ENCODE assay signal across 9 cellular contexts in genomic region chr3:98778852-98779379, GRCh38. TPM values are rescaled to one million over a fixed set of nuclear protein-coding genes. Genes with fewer than 3 reads are reported as not detected.
DNase-seq lines count a peak whose midpoint lies in the region; ATAC-seq, FAIRE-seq and TF ChIP-seq lines count a peak whose summit lies in the region.
"Had no signal": no experiment of that assay in that cellular context is flagged by ENCODE, and none has a peak within 500 bp of the region (broad histone marks: within the 10 kb centered on the region; RNA-seq: fewer than 3 reads in every experiment).

No MANE protein-coding gene starts in this region.

- in situ Hi-C loops in brain microvascular endothelial cell (cut with HindIII; ENCODE audit: low pct_ligation_motif_present, low sequenced_read_pairs), result loop anchor here (25.0 kb wide), 1 partner anchor 167 kb away; no protein-coding TSS in a partner anchor

- peak; percentile 92 for DNase-seq in A172 (ENCODE audit: low spot score)
- peak; percentile 57 for DNase-seq in HTR-8/SVneo (ENCODE audit: insufficient read length, low spot score)
- DNase-seq in brain microvascular endothelial cell, result peak; percentile 98
- no peak for DNase-seq in right lobe of liver
- no peak for DNase-seq in effector CD4-positive, alpha-beta T cell
- no peak for DNase-seq in NCI-H2107 treated with DMSO at 0.1 percent for 48 hours (lab: John Stamatoyannopoulos, UW; ENCODE audit: unreplicated experiment)
- DNase-seq in NCI-H345 treated with DMSO at 0.1 percent for 48 hours (lab: John Stamatoyannopoulos, UW; ENCODE audit: unreplicated experiment), result no peak
- no peak for DNase-seq in cerebellar cortex (ENCODE audit: low spot score)
- DNase-seq: CD8-positive, alpha-beta T cell had no signal

- intact Hi-C loops in right lobe of liver (cut with DNase I), result no loop called here

- no peaks in the 10 kb centered on the region for H3K36me3 ChIP-seq in brain microvascular endothelial cell (replicated peaks)
- H3K36me3 ChIP-seq in right lobe of liver, result peaks cover 0 to 4% (median 0%) of the 10 kb centered on the region in 4 donors

- H3K27ac ChIP-seq in brain microvascular endothelial cell (peak overlapping the region; percentile 97), right lobe of liver (peak overlapping the region; percentile 12 to 61 (median 44))

- no peak for TF ChIP-seq POLR2A in right lobe of liver (IDR thresholded peaks at IDR 0.05)

- no peak for TF ChIP-seq CTCF in brain microvascular endothelial cell (IDR thresholded peaks at IDR 0.05; ENCODE audit: low read depth, low read length, missing control alignments)
- TF ChIP-seq CTCF in right lobe of liver (IDR thresholded peaks at IDR 0.05), result no peak

- no peaks in the 10 kb centered on the region for H3K27me3 ChIP-seq in brain microvascular endothelial cell (replicated peaks)
- no peaks in the 10 kb centered on the region for H3K27me3 ChIP-seq in right lobe of liver

- H3K9me3 ChIP-seq in right lobe of liver, result no peaks in the 10 kb centered on the region

- peak in 3 of 4 donors; percentile 31 to 43 (median 37) for ATAC-seq in right lobe of liver
- ATAC-seq: CD8-positive, alpha-beta T cell had no signal

- WGBS in right lobe of liver (ENCODE audit: insufficient coverage, low coverage, low lambda C conversion rate, missing lambda C conversion rate), result 18% methylated on average over 5 of the region's 5 CpGs

- H3K4me1 ChIP-seq in right lobe of liver, result peaks cover 3 to 66% (median 26%) of the 10 kb centered on the region in 4 donors

- no peak overlapping the region for H3K4me3 ChIP-seq in brain microvascular endothelial cell (ENCODE audit: low read depth, low read length)
- H3K4me3 ChIP-seq in right lobe of liver, result no peak overlapping the region

- no peak for FAIRE-seq in HTR-8/SVneo (lab: Jason Lieb, UNC)

RNA-seq across cellular contexts. Expression of gene ST3GAL6, which starts 15.8 kb away (rescaled TPM):
- 4.0 and 11.1 TPM in 2 replicates for total RNA-seq in A172 (2014; rRNA removed; shearing (Covaris generic))
- 10 to 100 TPM; 17.8 to 69.6 (median 31.5) TPM for total RNA-seq in right lobe of liver
- total RNA-seq: CD8-positive, alpha-beta T cell had no signal

Comparison
In these comparisons a context has a peak if more than half of its experiments do, and no peak if none do; other contexts are left out.
1. DNase-seq: peak in A172 (single experiment), HTR-8/SVneo (single experiment) and brain microvascular endothelial cell (single experiment); none in right lobe of liver (0 of 3), effector CD4-positive, alpha-beta T cell (single experiment), NCI-H2107 treated with DMSO at 0.1 percent for 48 hours (single experiment), NCI-H345 treated with DMSO at 0.1 percent for 48 hours (single experiment) and cerebellar cortex (single experiment).